ENCODE assay signal across 8 cellular contexts in genomic region chr12:121918679-121919038, GRCh38. TPM values are rescaled to one million over a fixed set of nuclear protein-coding genes. Genes with fewer than 3 reads are reported as not detected.
A peak's percentile ranks its signal among the peaks of the same experiment; 100 is the strongest.
DNase-seq lines count a peak whose midpoint lies in the region; ATAC-seq, FAIRE-seq and TF ChIP-seq lines count a peak whose summit lies in the region.

No MANE protein-coding gene starts in this region.

- peak overlapping the region; percentile 85 for H3K4me3 Mint-ChIP-seq in T-helper 17 cell

- TF ChIP-seq CTCF in AG10803 (conservative IDR thresholded peaks at IDR 0.05; ENCODE audit: low read length) = no peak
- no peak for TF ChIP-seq CTCF in kidney (IDR thresholded peaks at IDR 0.05; ENCODE audit: borderline replicate concordance, extremely low read depth, insufficient read depth)

- no peaks in the 10 kb centered on the region for H3K27me3 Mint-ChIP-seq in T-helper 17 cell

- peaks cover 2% of the 10 kb centered on the region for H3K36me3 Mint-ChIP-seq in T-helper 17 cell (ENCODE audit: low read depth)

- H3K36me3 ChIP-seq in kidney (ENCODE audit: control insufficient read depth in 1 of 2, insufficient read depth in 2 of 2, low read length in 2 of 2) (peaks cover 12% of the 10 kb centered on the region in 2 donors), urinary bladder (ENCODE audit: insufficient read depth) (peaks cover 2% of the 10 kb centered on the region)

- H3K27ac ChIP-seq in kidney (ENCODE audit: low read depth in 2 of 2, low read length in 2 of 2) (peak overlapping the region in 1 of 2 donors; percentile 18), urinary bladder (ENCODE audit: low read depth) (no peak overlapping the region)

- H3K4me3 ChIP-seq in AG10803 (ENCODE audit: low read length) = peak overlapping the region; percentile 45
- peak overlapping the region; percentile 3 to 56 for H3K4me3 ChIP-seq in kidney (ENCODE audit: low read length in 2 of 2)
- peak overlapping the region; percentile 29 for H3K4me3 ChIP-seq in urinary bladder (ENCODE audit: low read depth, low read length)

- intact Hi-C loops in kidney (cut with DNase I) = no loop called here

- peak overlapping the region in 1 of 2 donors; percentile 75 for H3K9ac ChIP-seq in kidney (ENCODE audit: low read length in 2 of 2)

- H3K4me1 Mint-ChIP-seq in T-helper 17 cell = peaks cover 12% of the 10 kb centered on the region

- peaks cover 0 to 2% of the 10 kb centered on the region in 2 donors for H3K4me1 ChIP-seq in kidney (ENCODE audit: control insufficient read depth in 1 of 2, insufficient read depth in 1 of 2, low read depth in 1 of 2, low read length in 2 of 2)
- no peaks in the 10 kb centered on the region for H3K4me1 ChIP-seq in urinary bladder (ENCODE audit: insufficient read depth)

- 21% methylated on average over 22 of the region's 22 CpGs for WGBS in urinary bladder

- DNase-seq in AG10803 (ENCODE audit: low read depth) = no peak
- peak in 1 of 3 donors; percentile 9 for DNase-seq in T-helper 17 cell
- no peak for DNase-seq in kidney
- DNase-seq in NCI-H1694 treated with DMSO at 0.1 percent for 48 hours (lab: John Stamatoyannopoulos, UW) = no peak
- DNase-seq in epidermal melanocyte (ENCODE audit: insufficient read length, low spot score) = no peak

- FAIRE-seq in kidney (lab: Jason Lieb, UNC) = no peak

- H3K9me3 ChIP-seq in T-helper 17 cell (ENCODE audit: control insufficient read depth, low read length, poor library complexity, severe bottlenecking) (no peaks in the 10 kb centered on the region), kidney (ENCODE audit: control insufficient read depth in 1 of 2, low read length in 2 of 2) (no peaks in the 10 kb centered on the region)

- peak overlapping the region; percentile 95 for H3K27ac Mint-ChIP-seq in T-helper 17 cell

- ATAC-seq in GM21447 (IDR thresholded peaks at IDR 0.05; ENCODE audit: unreplicated experiment) = peak; percentile 17
- no peak for ATAC-seq in T-helper 17 cell
- ATAC-seq in HG02938 (IDR thresholded peaks at IDR 0.05; ENCODE audit: unreplicated experiment) = no peak

RNA-seq across cellular contexts. Expression of gene CFAP251, which starts 0.3 kb away (rescaled TPM):
- 1 to 10 TPM in 1 of 2 donors, under 1 TPM in 1; 0.97 to 1.1 TPM for total RNA-seq in T-helper 17 cell
- 10.8 TPM for total RNA-seq in kidney
- 2.9 TPM for polyA plus RNA-seq in kidney (ENCODE audit: insufficient read depth, low read depth, low replicate concordance)
- total RNA-seq in urinary bladder = 3.0 TPM
- 0.52 TPM for polyA plus RNA-seq in urinary bladder

RNA-seq across cellular contexts. Expression of gene PSMD9, which starts 30.1 kb away (rescaled TPM):
- total RNA-seq in T-helper 17 cell (10 to 100 TPM; 40.5 to 51.3 TPM), kidney (54.9 TPM), urinary bladder (28.3 TPM)
- polyA plus RNA-seq in kidney (ENCODE audit: insufficient read depth, low read depth, low replicate concordance) (115 TPM), urinary bladder (115 TPM)

RNA-seq across cellular contexts. Expression of gene HPD, which starts 60.0 kb away (rescaled TPM):
- total RNA-seq in T-helper 17 cell (not detected), kidney (4.6 TPM), urinary bladder (not detected)
- polyA plus RNA-seq in kidney (ENCODE audit: insufficient read depth, low read depth, low replicate concordance) (393 TPM), urinary bladder (4.0 TPM)
